ENCODE assay signal across 1 cellular context in genomic region chr22:27518583-27519437, GRCh38.
TF ChIP-seq lines count a peak whose summit lies in the region.

No MANE protein-coding gene starts in this region.

TF ChIP-seq in SK-N-SH treated with all-trans-retinoic acid at 6 μM for 48 hours, 23 proteins besides CTCF, POLR2A, EP300 and RAD21 (continued from another document):
- TF ChIP-seq RARB (CRISPR knock-in tag; IDR thresholded peaks at IDR 0.05) = no peak
- TF ChIP-seq ZNF565 (CRISPR knock-in tag; conservative IDR thresholded peaks at IDR 0.05; ENCODE audit: low read depth) = no peak
- no peak for TF ChIP-seq PPARA (CRISPR knock-in tag; IDR thresholded peaks at IDR 0.05; ENCODE audit: borderline replicate concordance)
- no peak for TF ChIP-seq ZFP3 (CRISPR knock-in tag; IDR thresholded peaks at IDR 0.05)
- TF ChIP-seq ZFP30 (CRISPR knock-in tag; IDR thresholded peaks at IDR 0.05) = no peak
- no peak for TF ChIP-seq ARNTL (CRISPR knock-in tag; IDR thresholded peaks at IDR 0.05; ENCODE audit: borderline replicate concordance, low read depth)
- no peak for TF ChIP-seq CSDC2 (CRISPR knock-in tag; IDR thresholded peaks at IDR 0.05)
- TF ChIP-seq ZNF8 (CRISPR knock-in tag; IDR thresholded peaks at IDR 0.05) = no peak
- TF ChIP-seq, protein P1, sequence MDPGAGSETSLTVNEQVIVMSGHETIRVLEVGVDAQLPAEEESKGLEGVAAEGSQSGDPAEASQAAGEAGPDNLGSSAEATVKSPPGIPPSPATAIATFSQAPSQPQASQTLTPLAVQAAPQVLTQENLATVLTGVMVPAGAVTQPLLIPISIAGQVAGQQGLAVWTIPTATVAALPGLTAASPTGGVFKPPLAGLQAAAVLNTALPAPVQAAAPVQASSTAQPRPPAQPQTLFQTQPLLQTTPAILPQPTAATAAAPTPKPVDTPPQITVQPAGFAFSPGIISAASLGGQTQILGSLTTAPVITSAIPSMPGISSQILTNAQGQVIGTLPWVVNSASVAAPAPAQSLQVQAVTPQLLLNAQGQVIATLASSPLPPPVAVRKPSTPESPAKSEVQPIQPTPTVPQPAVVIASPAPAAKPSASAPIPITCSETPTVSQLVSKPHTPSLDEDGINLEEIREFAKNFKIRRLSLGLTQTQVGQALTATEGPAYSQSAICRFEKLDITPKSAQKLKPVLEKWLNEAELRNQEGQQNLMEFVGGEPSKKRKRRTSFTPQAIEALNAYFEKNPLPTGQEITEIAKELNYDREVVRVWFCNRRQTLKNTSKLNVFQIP (CRISPR knock-in tag; IDR thresholded peaks at IDR 0.05; ENCODE audit: borderline replicate concordance, low read depth) = no peak
